In the genomic region with DNA sequence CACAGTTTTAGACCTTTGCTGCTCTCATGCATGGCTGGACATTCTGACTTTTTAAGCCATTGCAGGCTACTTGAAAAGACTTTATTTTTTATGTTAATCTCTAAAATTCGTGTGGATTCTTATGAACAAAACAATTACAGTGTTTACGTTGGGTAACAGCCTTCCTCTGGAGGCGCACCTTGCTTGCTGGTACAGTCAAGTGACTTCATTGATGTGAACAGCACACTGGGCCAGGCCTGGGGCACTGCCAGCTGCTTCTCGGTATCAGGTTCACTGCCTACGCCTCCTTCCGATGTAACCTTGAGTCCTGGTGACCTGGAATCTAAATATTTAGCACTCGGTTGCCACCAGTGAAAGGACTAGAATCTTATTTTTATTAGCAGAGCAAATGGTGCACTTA, we compare ENCODE assay signal across 1 cellular context.
TF ChIP-seq lines count a peak whose summit lies in the region.

No MANE protein-coding gene starts in this region.

TF ChIP-seq in GM23338, 12 proteins besides CTCF, POLR2A, EP300 and RAD21 (continued from another document):
- TF ChIP-seq, protein P1, sequence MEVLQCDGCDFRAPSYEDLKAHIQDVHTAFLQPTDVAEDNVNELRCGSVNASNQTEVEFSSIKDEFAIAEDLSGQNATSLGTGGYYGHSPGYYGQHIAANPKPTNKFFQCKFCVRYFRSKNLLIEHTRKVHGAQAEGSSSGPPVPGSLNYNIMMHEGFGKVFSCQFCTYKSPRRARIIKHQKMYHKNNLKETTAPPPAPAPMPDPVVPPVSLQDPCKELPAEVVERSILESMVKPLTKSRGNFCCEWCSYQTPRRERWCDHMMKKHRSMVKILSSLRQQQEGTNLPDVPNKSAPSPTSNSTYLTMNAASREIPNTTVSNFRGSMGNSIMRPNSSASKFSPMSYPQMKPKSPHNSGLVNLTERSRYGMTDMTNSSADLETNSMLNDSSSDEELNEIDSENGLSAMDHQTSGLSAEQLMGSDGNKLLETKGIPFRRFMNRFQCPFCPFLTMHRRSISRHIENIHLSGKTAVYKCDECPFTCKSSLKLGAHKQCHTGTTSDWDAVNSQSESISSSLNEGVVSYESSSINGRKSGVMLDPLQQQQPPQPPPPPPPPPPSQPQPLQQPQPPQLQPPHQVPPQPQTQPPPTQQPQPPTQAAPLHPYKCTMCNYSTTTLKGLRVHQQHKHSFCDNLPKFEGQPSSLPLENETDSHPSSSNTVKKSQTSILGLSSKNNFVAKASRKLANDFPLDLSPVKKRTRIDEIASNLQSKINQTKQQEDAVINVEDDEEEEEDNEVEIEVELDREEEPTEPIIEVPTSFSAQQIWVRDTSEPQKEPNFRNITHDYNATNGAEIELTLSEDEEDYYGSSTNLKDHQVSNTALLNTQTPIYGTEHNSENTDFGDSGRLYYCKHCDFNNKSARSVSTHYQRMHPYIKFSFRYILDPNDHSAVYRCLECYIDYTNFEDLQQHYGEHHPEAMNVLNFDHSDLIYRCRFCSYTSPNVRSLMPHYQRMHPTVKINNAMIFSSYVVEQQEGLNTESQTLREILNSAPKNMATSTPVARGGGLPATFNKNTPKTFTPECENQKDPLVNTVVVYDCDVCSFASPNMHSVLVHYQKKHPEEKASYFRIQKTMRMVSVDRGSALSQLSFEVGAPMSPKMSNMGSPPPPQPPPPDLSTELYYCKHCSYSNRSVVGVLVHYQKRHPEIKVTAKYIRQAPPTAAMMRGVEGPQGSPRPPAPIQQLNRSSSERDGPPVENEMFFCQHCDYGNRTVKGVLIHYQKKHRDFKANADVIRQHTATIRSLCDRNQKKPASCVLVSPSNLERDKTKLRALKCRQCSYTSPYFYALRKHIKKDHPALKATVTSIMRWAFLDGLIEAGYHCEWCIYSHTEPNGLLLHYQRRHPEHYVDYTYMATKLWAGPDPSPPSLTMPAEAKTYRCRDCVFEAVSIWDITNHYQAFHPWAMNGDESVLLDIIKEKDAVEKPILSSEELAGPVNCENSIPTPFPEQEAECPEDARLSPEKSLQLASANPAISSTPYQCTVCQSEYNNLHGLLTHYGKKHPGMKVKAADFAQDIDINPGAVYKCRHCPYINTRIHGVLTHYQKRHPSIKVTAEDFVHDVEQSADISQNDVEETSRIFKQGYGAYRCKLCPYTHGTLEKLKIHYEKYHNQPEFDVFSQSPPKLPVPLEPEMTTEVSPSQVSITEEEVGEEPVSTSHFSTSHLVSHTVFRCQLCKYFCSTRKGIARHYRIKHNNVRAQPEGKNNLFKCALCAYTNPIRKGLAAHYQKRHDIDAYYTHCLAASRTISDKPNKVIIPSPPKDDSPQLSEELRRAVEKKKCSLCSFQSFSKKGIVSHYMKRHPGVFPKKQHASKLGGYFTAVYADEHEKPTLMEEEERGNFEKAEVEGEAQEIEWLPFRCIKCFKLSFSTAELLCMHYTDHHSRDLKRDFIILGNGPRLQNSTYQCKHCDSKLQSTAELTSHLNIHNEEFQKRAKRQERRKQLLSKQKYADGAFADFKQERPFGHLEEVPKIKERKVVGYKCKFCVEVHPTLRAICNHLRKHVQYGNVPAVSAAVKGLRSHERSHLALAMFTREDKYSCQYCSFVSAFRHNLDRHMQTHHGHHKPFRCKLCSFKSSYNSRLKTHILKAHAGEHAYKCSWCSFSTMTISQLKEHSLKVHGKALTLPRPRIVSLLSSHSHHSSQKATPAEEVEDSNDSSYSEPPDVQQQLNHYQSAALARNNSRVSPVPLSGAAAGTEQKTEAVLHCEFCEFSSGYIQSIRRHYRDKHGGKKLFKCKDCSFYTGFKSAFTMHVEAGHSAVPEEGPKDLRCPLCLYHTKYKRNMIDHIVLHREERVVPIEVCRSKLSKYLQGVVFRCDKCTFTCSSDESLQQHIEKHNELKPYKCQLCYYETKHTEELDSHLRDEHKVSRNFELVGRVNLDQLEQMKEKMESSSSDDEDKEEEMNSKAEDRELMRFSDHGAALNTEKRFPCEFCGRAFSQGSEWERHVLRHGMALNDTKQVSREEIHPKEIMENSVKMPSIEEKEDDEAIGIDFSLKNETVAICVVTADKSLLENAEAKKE (CRISPR knock-in tag; IDR thresholded peaks at IDR 0.05): no peak
- TF ChIP-seq NANOG (IDR thresholded peaks at IDR 0.05; ENCODE audit: borderline replicate concordance): no peak
- TF ChIP-seq, protein P2, sequence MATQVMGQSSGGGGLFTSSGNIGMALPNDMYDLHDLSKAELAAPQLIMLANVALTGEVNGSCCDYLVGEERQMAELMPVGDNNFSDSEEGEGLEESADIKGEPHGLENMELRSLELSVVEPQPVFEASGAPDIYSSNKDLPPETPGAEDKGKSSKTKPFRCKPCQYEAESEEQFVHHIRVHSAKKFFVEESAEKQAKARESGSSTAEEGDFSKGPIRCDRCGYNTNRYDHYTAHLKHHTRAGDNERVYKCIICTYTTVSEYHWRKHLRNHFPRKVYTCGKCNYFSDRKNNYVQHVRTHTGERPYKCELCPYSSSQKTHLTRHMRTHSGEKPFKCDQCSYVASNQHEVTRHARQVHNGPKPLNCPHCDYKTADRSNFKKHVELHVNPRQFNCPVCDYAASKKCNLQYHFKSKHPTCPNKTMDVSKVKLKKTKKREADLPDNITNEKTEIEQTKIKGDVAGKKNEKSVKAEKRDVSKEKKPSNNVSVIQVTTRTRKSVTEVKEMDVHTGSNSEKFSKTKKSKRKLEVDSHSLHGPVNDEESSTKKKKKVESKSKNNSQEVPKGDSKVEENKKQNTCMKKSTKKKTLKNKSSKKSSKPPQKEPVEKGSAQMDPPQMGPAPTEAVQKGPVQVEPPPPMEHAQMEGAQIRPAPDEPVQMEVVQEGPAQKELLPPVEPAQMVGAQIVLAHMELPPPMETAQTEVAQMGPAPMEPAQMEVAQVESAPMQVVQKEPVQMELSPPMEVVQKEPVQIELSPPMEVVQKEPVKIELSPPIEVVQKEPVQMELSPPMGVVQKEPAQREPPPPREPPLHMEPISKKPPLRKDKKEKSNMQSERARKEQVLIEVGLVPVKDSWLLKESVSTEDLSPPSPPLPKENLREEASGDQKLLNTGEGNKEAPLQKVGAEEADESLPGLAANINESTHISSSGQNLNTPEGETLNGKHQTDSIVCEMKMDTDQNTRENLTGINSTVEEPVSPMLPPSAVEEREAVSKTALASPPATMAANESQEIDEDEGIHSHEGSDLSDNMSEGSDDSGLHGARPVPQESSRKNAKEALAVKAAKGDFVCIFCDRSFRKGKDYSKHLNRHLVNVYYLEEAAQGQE (IDR thresholded peaks at IDR 0.05; ENCODE audit: unreplicated experiment): no peak
- no peak for TF ChIP-seq EZH2phosphoT487 (IDR thresholded peaks at IDR 0.05; ENCODE audit: unreplicated experiment)
- TF ChIP-seq ZNF331 (CRISPR knock-in tag; IDR thresholded peaks at IDR 0.05; ENCODE audit: low read depth): no peak
- no peak for TF ChIP-seq STAT1 (IDR thresholded peaks at IDR 0.05; ENCODE audit: unreplicated experiment)
- TF ChIP-seq POLR2AphosphoS5 (IDR thresholded peaks at IDR 0.05; ENCODE audit: low read depth): no peak
- TF ChIP-seq ZNF114 (CRISPR knock-in tag; IDR thresholded peaks at IDR 0.05): no peak
- no peak for TF ChIP-seq JUNB (IDR thresholded peaks at IDR 0.05; ENCODE audit: unreplicated experiment)
- TF ChIP-seq, protein P3, sequence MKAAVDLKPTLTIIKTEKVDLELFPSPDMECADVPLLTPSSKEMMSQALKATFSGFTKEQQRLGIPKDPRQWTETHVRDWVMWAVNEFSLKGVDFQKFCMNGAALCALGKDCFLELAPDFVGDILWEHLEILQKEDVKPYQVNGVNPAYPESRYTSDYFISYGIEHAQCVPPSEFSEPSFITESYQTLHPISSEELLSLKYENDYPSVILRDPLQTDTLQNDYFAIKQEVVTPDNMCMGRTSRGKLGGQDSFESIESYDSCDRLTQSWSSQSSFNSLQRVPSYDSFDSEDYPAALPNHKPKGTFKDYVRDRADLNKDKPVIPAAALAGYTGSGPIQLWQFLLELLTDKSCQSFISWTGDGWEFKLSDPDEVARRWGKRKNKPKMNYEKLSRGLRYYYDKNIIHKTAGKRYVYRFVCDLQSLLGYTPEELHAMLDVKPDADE (IDR thresholded peaks at IDR 0.05): no peak
